8 cellular contexts compared by ENCODE assay signal in genomic region chr1:145957443-145958319, GRCh38. TPM values are rescaled to one million over a fixed set of nuclear protein-coding genes. Genes with fewer than 3 reads are reported as not detected.
A peak's percentile ranks its signal among the peaks of the same experiment; 100 is the strongest.
DNase-seq lines count a peak whose midpoint lies in the region; ATAC-seq and TF ChIP-seq lines count a peak whose summit lies in the region.

Gene LIX1L (minus strand): TSS chr1:145958017. CDS start chr1:145957927, 90 bp downstream.

- H3K79me1 ChIP-seq in mesendoderm (ENCODE audit: low read length), result peaks cover 1% of the 10 kb centered on the region

- H3K27me3 Mint-ChIP-seq in activated CD8-positive, alpha-beta memory T cell treated with anti-CD3 and anti-CD28 coated beads, Interleukin-2, amount 10 ng/mL, durations not matched to agents 7 days and 5 days, result no peaks in the 10 kb centered on the region
- peaks cover 62% of the 10 kb centered on the region for H3K27me3 Mint-ChIP-seq in endodermal cell (ENCODE audit: insufficient read depth)

- peak; percentile 6 for TF ChIP-seq CTCF in endodermal cell (conservative IDR thresholded peaks at IDR 0.05)

- ATAC-seq in GM21381 (IDR thresholded peaks at IDR 0.05; ENCODE audit: unreplicated experiment), result peak; percentile 85
- ATAC-seq in activated CD8-positive, alpha-beta memory T cell treated with anti-CD3 and anti-CD28 coated beads, Interleukin-2, amount 10 ng/mL, durations not matched to agents 7 days and 5 days, result peak; percentile 90

- no peak within 1 kb of the TSS for H2BK5ac ChIP-seq in mesendoderm (ENCODE audit: low read length)

- CTCF ChIA-PET in activated CD8-positive, alpha-beta memory T cell treated with anti-CD3 and anti-CD28 coated beads, Interleukin-2, amount 10 ng/mL, durations not matched to agents 7 days and 5 days (lab: Charles Lee), result interaction anchor here (0.6 to 4.1 kb wide), 15 partner anchors 19 to 112 kb away, joined by 3 to 30 read pairs (median 6); partner anchors contain the start of genes ITGA10, NUDT17, PIAS3 and RBM8A

- H2BK120ac ChIP-seq in mesendoderm (ENCODE audit: low read depth, low read length), result no peak within 1 kb of the TSS

- no peaks in the 10 kb centered on the region for H3K79me2 ChIP-seq in mesendoderm (ENCODE audit: control insufficient read depth, insufficient read depth, low read length)

- no peak within 1 kb of the TSS for H4K5ac ChIP-seq in mesendoderm (ENCODE audit: low read length)

- H3K36me3 ChIP-seq in NT2/D1 (ENCODE audit: insufficient read depth, insufficient read length, low read length), result no peaks in the 10 kb centered on the region
- H3K36me3 ChIP-seq in endodermal cell (ENCODE audit: control insufficient read depth, insufficient read depth, low read length), result peaks cover 4% of the 10 kb centered on the region
- no peaks in the 10 kb centered on the region for H3K36me3 ChIP-seq in mesendoderm (ENCODE audit: control insufficient read depth, insufficient read depth, low read length)

- H3K4me2 ChIP-seq in mesendoderm (ENCODE audit: low read length), result peak within 1 kb of the TSS; percentile 82

- peak within 1 kb of the TSS; percentile 84 for H3K56ac ChIP-seq in mesendoderm (ENCODE audit: low read length)

- no peak within 1 kb of the TSS for H4K8ac ChIP-seq in mesendoderm (ENCODE audit: low read depth, low read length)

- H2AK5ac ChIP-seq in mesendoderm (ENCODE audit: low read length), result no peak within 1 kb of the TSS

- peak within 1 kb of the TSS; percentile 91 for H3K4me3 Mint-ChIP-seq in activated CD8-positive, alpha-beta memory T cell treated with anti-CD3 and anti-CD28 coated beads, Interleukin-2, amount 10 ng/mL, durations not matched to agents 7 days and 5 days
- peak within 1 kb of the TSS; percentile 62 for H3K4me3 Mint-ChIP-seq in endodermal cell

- H3K36me3 Mint-ChIP-seq in activated CD8-positive, alpha-beta memory T cell treated with anti-CD3 and anti-CD28 coated beads, Interleukin-2, amount 10 ng/mL, durations not matched to agents 7 days and 5 days, result peaks cover 9% of the 10 kb centered on the region
- H3K36me3 Mint-ChIP-seq in endodermal cell (ENCODE audit: low read depth), result no peaks in the 10 kb centered on the region

- H3K9ac ChIP-seq in NT2/D1 (ENCODE audit: insufficient read length, low read depth), result peak within 1 kb of the TSS; percentile 71
- peak within 1 kb of the TSS; percentile 56 for H3K9ac ChIP-seq in endodermal cell (ENCODE audit: extremely low read depth, low read length, poor library complexity, severe bottlenecking)
- peak within 1 kb of the TSS; percentile 88 for H3K9ac ChIP-seq in mesendoderm (ENCODE audit: low read length)

- H3K9me3 ChIP-seq in NT2/D1 (ENCODE audit: insufficient read depth, low read length) (no peaks in the 10 kb centered on the region), endodermal cell (ENCODE audit: control insufficient read depth, low read length) (no peaks in the 10 kb centered on the region)

- H3K27ac Mint-ChIP-seq in activated CD8-positive, alpha-beta memory T cell treated with anti-CD3 and anti-CD28 coated beads, Interleukin-2, amount 10 ng/mL, durations not matched to agents 7 days and 5 days, result peak within 1 kb of the TSS; percentile 86
- no peak within 1 kb of the TSS for H3K27ac Mint-ChIP-seq in endodermal cell

- no peak within 1 kb of the TSS for H3K4ac ChIP-seq in mesendoderm (ENCODE audit: low read depth, low read length)

- peak; percentile 96 for DNase-seq in COR-L47 (lab: John Stamatoyannopoulos, UW)
- DNase-seq in HUDEP-2 (lab: John Stamatoyannopoulos, UW; ENCODE audit: unreplicated experiment in 76 of 76), result peak in 75 of 76 experiments; percentile 57 to 98 (median 95)
- DNase-seq in NT2/D1 (ENCODE audit: low read depth, low spot score), result peak; percentile 98
- DNase-seq in activated CD8-positive, alpha-beta memory T cell treated with anti-CD3 and anti-CD28 coated beads, Interleukin-2, amount 10 ng/mL, durations not matched to agents 7 days and 5 days, result peak; percentile 98
- peak; percentile 98 for DNase-seq in endodermal cell
- DNase-seq in mesendoderm, result peak; percentile 99
- DNase-seq in stimulated activated CD8-positive, alpha-beta memory T cell treated with anti-CD3 and anti-CD28 coated beads, Interleukin-15, amount 100 ng/mL, for 1 hour (ENCODE audit: low read depth), result peak; percentile 86

- no peak within 1 kb of the TSS for H2BK15ac ChIP-seq in mesendoderm (replicated peaks; ENCODE audit: low read depth)

- peaks cover 68% of the 10 kb centered on the region for H3K4me1 Mint-ChIP-seq in activated CD8-positive, alpha-beta memory T cell treated with anti-CD3 and anti-CD28 coated beads, Interleukin-2, amount 10 ng/mL, durations not matched to agents 7 days and 5 days
- H3K4me1 Mint-ChIP-seq in endodermal cell, result peaks cover 39% of the 10 kb centered on the region

- H3K23ac ChIP-seq in mesendoderm (ENCODE audit: low read length), result no peak within 1 kb of the TSS

- WGBS in endodermal cell (ENCODE audit: insufficient coverage in 1 of 2, insufficient read length in 1 of 2), 2 experiments, result 0 to 2% methylated on average over 19 to 60 of the region's 60 CpGs
- no CpG with 5 or more reads among the region's 60 CpGs for WGBS in mesendoderm (ENCODE audit: extremely low coverage, insufficient coverage, low lambda C conversion rate)

- H3K18ac ChIP-seq in mesendoderm (ENCODE audit: low read length), result peak within 1 kb of the TSS; percentile 33

- H3K27ac ChIP-seq in endodermal cell (ENCODE audit: low read depth, low read length), result no peak within 1 kb of the TSS
- no peak within 1 kb of the TSS for H3K27ac ChIP-seq in mesendoderm (ENCODE audit: low read depth, low read length)

- H3K4me3 ChIP-seq in NT2/D1 (ENCODE audit: insufficient read length, low read depth), result peak within 1 kb of the TSS; percentile 57
- peak within 1 kb of the TSS; percentile 98 for H3K4me3 ChIP-seq in endodermal cell (ENCODE audit: low read length)
- peak within 1 kb of the TSS; percentile 49 for H3K4me3 ChIP-seq in mesendoderm (ENCODE audit: low read length)

- H3K4me1 ChIP-seq in NT2/D1 (ENCODE audit: insufficient read depth, insufficient read length), result peaks cover 16% of the 10 kb centered on the region
- peaks cover 13% of the 10 kb centered on the region for H3K4me1 ChIP-seq in endodermal cell (ENCODE audit: control insufficient read depth, insufficient read depth, low read length)
- H3K4me1 ChIP-seq in mesendoderm (ENCODE audit: control insufficient read depth, low read depth, low read length), result peaks cover 13% of the 10 kb centered on the region

- no peaks in the 10 kb centered on the region for H3K9me3 Mint-ChIP-seq in activated CD8-positive, alpha-beta memory T cell treated with anti-CD3 and anti-CD28 coated beads, Interleukin-2, amount 10 ng/mL, durations not matched to agents 7 days and 5 days (ENCODE audit: low read depth)
- H3K9me3 Mint-ChIP-seq in endodermal cell, result no peaks in the 10 kb centered on the region

- H3K27me3 ChIP-seq in NT2/D1 (ENCODE audit: insufficient read depth, insufficient read length) (peaks cover 77% of the 10 kb centered on the region), endodermal cell (ENCODE audit: control insufficient read depth, insufficient read depth, low read length, poor library complexity, severe bottlenecking) (peaks cover 30% of the 10 kb centered on the region), mesendoderm (ENCODE audit: insufficient read depth, low read length, poor library complexity) (peaks cover 3% of the 10 kb centered on the region)

RNA-seq across cellular contexts. Expression of gene LIX1L, which starts in this region (rescaled TPM):
- total RNA-seq in activated CD8-positive, alpha-beta memory T cell treated with anti-CD3 and anti-CD28 coated beads, Interleukin-2, amount 10 ng/mL, durations not matched to agents 7 days and 5 days, result 10 to 100 TPM; 35.0 to 36.2 TPM
- total RNA-seq in endodermal cell, result 10 to 100 TPM; 16.6 to 21.3 TPM
- polyA plus RNA-seq in endodermal cell (2013, experiment 1 of 2), result 25.7 TPM
- polyA plus RNA-seq in endodermal cell (2013, experiment 2 of 2), result 28.8 TPM
- polyA plus RNA-seq in mesendoderm (2013, experiment 1 of 2), result 2.8 TPM
- 2.7 TPM for polyA plus RNA-seq in mesendoderm (2013, experiment 2 of 2)
